23 cellular contexts compared by ENCODE assay signal in genomic region chr19:43731346-43731745, GRCh38. TPM values are rescaled to one million over a fixed set of nuclear protein-coding genes. Genes with fewer than 3 reads are reported as not detected.
"Had no signal": no experiment of that assay in that cellular context is flagged by ENCODE, and none has a peak within 500 bp of the region (broad histone marks: within the 10 kb centered on the region; RNA-seq: fewer than 3 reads in every experiment).

No MANE protein-coding gene starts in this region.

- H3K27me3 ChIP-seq: adrenal gland, colonic mucosa, esophagus muscularis mucosa, left lung, transverse colon had no signal

- H3K9me3 ChIP-seq: adrenal gland, colonic mucosa, esophagus muscularis mucosa, left lung, transverse colon had no signal

- H3K27me3 Mint-ChIP-seq: activated naive CD4-positive, alpha-beta T cell treated with anti-CD3 and anti-CD28 coated beads, Interleukin-2, amount 50 U/mL, for 24 hours; memory B cell had no signal

- H3K27ac ChIP-seq: adrenal gland, colonic mucosa, esophagus muscularis mucosa, transverse colon, WERI-Rb-1 had no signal

- H3K4me3 Mint-ChIP-seq: activated naive CD4-positive, alpha-beta T cell treated with anti-CD3 and anti-CD28 coated beads, Interleukin-2, amount 50 U/mL, for 24 hours; memory B cell; natural killer cell; T-helper 1 cell treated with Interleukin-12 subunit alpha and Interleukin-12 subunit beta and Interleukin-4 antibody, amounts not matched to agents 30 μg/mL and 1 μg/mL, for 36 hours had no signal

- H3K9me3 Mint-ChIP-seq: activated naive CD4-positive, alpha-beta T cell treated with anti-CD3 and anti-CD28 coated beads, Interleukin-2, amount 50 U/mL, for 24 hours; memory B cell; natural killer cell; T-helper 1 cell treated with Interleukin-12 subunit alpha and Interleukin-12 subunit beta and Interleukin-4 antibody, amounts not matched to agents 30 μg/mL and 1 μg/mL, for 36 hours had no signal

- H3K4me3 ChIP-seq: adrenal gland, colonic mucosa, esophagus muscularis mucosa, left lung, skin epidermis, transverse colon had no signal

- H3K4me1 ChIP-seq: adrenal gland, colonic mucosa, transverse colon had no signal

- ATAC-seq: left lung; natural killer cell; stimulated activated naive CD8-positive, alpha-beta T cell treated with anti-CD3 and anti-CD28 coated beads, Interleukin-15, Interleukin-2, amounts not matched to agents 100 U/mL and 50 U/mL, for 24 hours had no signal

- DNase-seq: activated CD4-positive, alpha-beta T cell treated with anti-CD3 and anti-CD28 coated beads, Interleukin-2, amount 50 U/mL, for 48 hours; activated effector memory CD4-positive, alpha-beta T cell treated with anti-CD3 and anti-CD28 coated beads, Interleukin-2, amount 50 U/mL, for 16 hours; caudate nucleus; colonic mucosa; glutamatergic neuron; hypothalamus; kidney; left lung; natural killer cell; nucleus accumbens; stimulated activated CD4-positive, alpha-beta T cell treated with anti-CD3 and anti-CD28 coated beads, Interleukin-4, amount 100 ng/mL, for 4 hours; stimulated activated CD8-positive, alpha-beta memory T cell treated with anti-CD3 and anti-CD28 coated beads, Interleukin-4, amount 100 ng/mL, for 48 hours; stimulated activated naive CD8-positive, alpha-beta T cell treated with anti-CD3 and anti-CD28 coated beads, Interleukin-15, Interleukin-2, amounts not matched to agents 100 U/mL and 50 U/mL, for 24 hours; transverse colon; WERI-Rb-1 had no signal

- H3K4me1 Mint-ChIP-seq: activated naive CD4-positive, alpha-beta T cell treated with anti-CD3 and anti-CD28 coated beads, Interleukin-2, amount 50 U/mL, for 24 hours; natural killer cell had no signal

- H3K27ac Mint-ChIP-seq: memory B cell had no signal

RNA-seq across cellular contexts. Expression of gene IRGC, which starts 15.5 kb away (rescaled TPM):
- total RNA-seq: adrenal gland, colonic mucosa, esophagus muscularis mucosa, kidney, left lung, mucosa of gallbladder, natural killer cell, posterior vena cava, transverse colon had no signal
- polyA plus RNA-seq: adrenal gland had no signal
